Comparison of ENCODE assay signal across 1 cellular context in genomic region chr1:209389258-209389657, GRCh38.
TF ChIP-seq lines count a peak whose summit lies in the region.

No MANE protein-coding gene starts in this region.

TF ChIP-seq in IMR-90, 13 proteins besides CTCF, POLR2A, EP300 and RAD21:
- no peak for TF ChIP-seq SMC3 (IDR thresholded peaks at IDR 0.05; ENCODE audit: low read depth, low read length)
- no peak for TF ChIP-seq ELK1 (IDR thresholded peaks at IDR 0.05; ENCODE audit: borderline replicate concordance, low read depth, low read length)
- no peak for TF ChIP-seq USF2 (IDR thresholded peaks at IDR 0.05; ENCODE audit: low read depth, low read length)
- TF ChIP-seq RCOR1 (IDR thresholded peaks at IDR 0.05; ENCODE audit: insufficient replicate concordance, low read length): peak; percentile 16
- TF ChIP-seq MXI1 (IDR thresholded peaks at IDR 0.05; ENCODE audit: borderline replicate concordance, low read depth, low read length): no peak
- TF ChIP-seq BHLHE40 (IDR thresholded peaks at IDR 0.05; ENCODE audit: low read depth, low read length): 0 out of 2 replicates have a peak, but pooled peaks have one; percentile 32
- no peak for TF ChIP-seq RFX5 (IDR thresholded peaks at IDR 0.05; ENCODE audit: low read depth, low read length)
- no peak for TF ChIP-seq NFE2L2 (IDR thresholded peaks at IDR 0.05; ENCODE audit: low read depth, low read length)
- peak; percentile 50; the same call in 1 of the 2 replicates for TF ChIP-seq CEBPB (IDR thresholded peaks at IDR 0.05; ENCODE audit: low read depth, low read length)
- no peak for TF ChIP-seq MAZ (IDR thresholded peaks at IDR 0.05; ENCODE audit: borderline replicate concordance, low read depth, low read length)
- TF ChIP-seq FOS (IDR thresholded peaks at IDR 0.05; ENCODE audit: low read depth, low read length): peak; percentile 92
- no peak for TF ChIP-seq MAFK (IDR thresholded peaks at IDR 0.05; ENCODE audit: low read depth, low read length)
TF ChIP-seq in IMR-90: peak in this region for 4.
